ENCODE assay signal across 9 cellular contexts in the genomic region with DNA sequence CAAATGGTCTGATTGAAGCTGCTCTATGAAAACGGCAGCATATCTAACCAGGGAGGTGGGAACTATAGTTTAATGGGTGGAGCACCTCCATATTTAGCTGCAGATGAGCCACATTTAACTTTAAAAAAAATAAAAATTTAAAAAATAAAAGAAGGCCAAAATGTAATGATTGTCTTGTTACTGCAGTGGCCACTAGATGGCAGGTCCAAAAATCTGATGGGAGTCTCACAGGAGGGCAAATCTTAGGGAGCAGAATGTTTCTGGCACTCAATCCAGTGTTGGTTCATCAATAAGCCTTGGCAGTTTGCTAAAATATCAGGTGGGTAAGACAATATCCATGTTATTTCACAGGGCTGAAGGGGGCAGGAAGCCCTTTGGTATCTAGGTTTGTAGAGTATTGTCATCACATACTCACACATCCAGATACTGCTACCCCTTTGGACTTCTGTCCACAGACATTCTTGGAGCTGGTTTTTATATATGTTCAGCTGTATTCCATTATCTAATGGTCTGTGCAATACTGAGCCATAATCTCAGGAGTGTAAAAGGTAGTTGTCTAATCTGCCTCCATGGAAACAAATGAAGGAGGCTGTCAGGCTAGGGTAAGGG.
DNase-seq lines count a peak whose midpoint lies in the region; ATAC-seq, FAIRE-seq and TF ChIP-seq lines count a peak whose summit lies in the region.
"Had no signal": no experiment of that assay in that cellular context is flagged by ENCODE, and none has a peak within 500 bp of the region (broad histone marks: within the 10 kb centered on the region; RNA-seq: fewer than 3 reads in every experiment).

No MANE protein-coding gene starts in this region.

- TF ChIP-seq CTCF in D721Med (IDR thresholded peaks at IDR 0.05; ENCODE audit: insufficient read depth, missing control alignments) = peak; percentile 36
- peak; percentile 32 for TF ChIP-seq CTCF in lower lobe of right lung (IDR thresholded peaks at IDR 0.05)
- TF ChIP-seq CTCF in omental fat pad (IDR thresholded peaks at IDR 0.05) = no peak

- intact Hi-C loops in lower lobe of right lung (cut with DNase I) = no loop called here

- no peaks in the 10 kb centered on the region for H3K9me3 ChIP-seq in lower lobe of right lung

- FAIRE-seq in D721Med (lab: Jason Lieb, UNC) (peak; percentile 77), frontal cortex (lab: Jason Lieb, UNC) (no peak)

- no peaks in the 10 kb centered on the region for H3K27me3 ChIP-seq in lower lobe of right lung (ENCODE audit: low read depth)

- no peak overlapping the region for H3K4me3 ChIP-seq in lower lobe of right lung
- H3K4me3 ChIP-seq: SK-N-MC had no signal

- H3K4me1 ChIP-seq in lower lobe of right lung = no peaks in the 10 kb centered on the region

- no peak overlapping the region for H3K27ac ChIP-seq in lower lobe of right lung
- H3K27ac ChIP-seq: SK-N-MC had no signal

- DNase-seq in D721Med (ENCODE audit: insufficient read length, low spot score) (no peak), astrocyte of the hippocampus (ENCODE audit: low read depth, low spot score) (peak; percentile 32), lower lobe of right lung (no peak), omental fat pad (ENCODE audit: low spot score) (no peak), frontal cortex (ENCODE audit: low spot score in 2 of 2) (no peak)

- peak; percentile 47 for ATAC-seq in HG03175 (IDR thresholded peaks at IDR 0.05; ENCODE audit: unreplicated experiment)
- ATAC-seq in lower lobe of right lung = peak in 1 of 2 donors; percentile 18
- no peak for ATAC-seq in HG03565 (IDR thresholded peaks at IDR 0.05; ENCODE audit: unreplicated experiment)
- no peak for ATAC-seq in omental fat pad (ENCODE audit: low FRiP score)
- ATAC-seq in GM19023 (IDR thresholded peaks at IDR 0.05; ENCODE audit: unreplicated experiment) = no peak

- H3K36me3 ChIP-seq in lower lobe of right lung = no peaks in the 10 kb centered on the region

Comparison
In these comparisons a context has a peak if more than half of its experiments do, and no peak if none do; other contexts are left out.
1. CTCF ChIP-seq: peak in D721Med (single experiment) and lower lobe of right lung (single experiment); none in omental fat pad (0 of 3).